ENCODE assay signal across 20 cellular contexts in genomic region chr14:104191409-104191997, GRCh38. TPM values are rescaled to one million over a fixed set of nuclear protein-coding genes. Genes with fewer than 3 reads are reported as not detected.
DNase-seq lines count a peak whose midpoint lies in the region; ATAC-seq, FAIRE-seq and TF ChIP-seq lines count a peak whose summit lies in the region.
"Had no signal": no experiment of that assay in that cellular context is flagged by ENCODE, and none has a peak within 500 bp of the region (broad histone marks: within the 10 kb centered on the region; RNA-seq: fewer than 3 reads in every experiment).

No MANE protein-coding gene starts in this region.

- no peak overlapping the region for H2BK15ac ChIP-seq in neuronal stem cell (ENCODE audit: low read length)

- H4K8ac ChIP-seq in neuronal stem cell (ENCODE audit: low read depth, low read length) = no peak overlapping the region

- no peak overlapping the region for H3K4me3 ChIP-seq in WERI-Rb-1 (ENCODE audit: low read depth, low read length)
- no peak overlapping the region for H3K4me3 ChIP-seq in neuronal stem cell (ENCODE audit: low read length in 2 of 2)
- H3K4me3 ChIP-seq: HAP-1 had no signal

- FAIRE-seq in GM19239 (lab: Jason Lieb, UNC) = no peak
- FAIRE-seq: A204.1, D721Med, G401.6, GM12891, GM18507 had no signal

- no peak overlapping the region for H3K18ac ChIP-seq in neuronal stem cell (ENCODE audit: low read length)

- ATAC-seq in HG03442 (IDR thresholded peaks at IDR 0.05; ENCODE audit: unreplicated experiment) = no peak

- no peak overlapping the region for H2BK12ac ChIP-seq in neuronal stem cell (ENCODE audit: low read length)

- WGBS in neuronal stem cell (ENCODE audit: extremely low coverage in 2 of 2, insufficient read length in 2 of 2, insufficient replicate concordance in 1 of 2), 2 donors = no CpG with 5 or more reads among the region's 21 CpGs

- no peak overlapping the region for H2AFZ ChIP-seq in neuronal stem cell (ENCODE audit: low read length)

- H3K4me1 ChIP-seq in neuronal stem cell (ENCODE audit: control insufficient read depth in 2 of 2, insufficient read depth in 1 of 2, low read depth in 1 of 2, low read length in 2 of 2) = peaks cover 4 to 14% of the 10 kb centered on the region in 2 donors
- H3K4me1 ChIP-seq: Caco-2, HAP-1 had no signal

- in situ Hi-C loops in GM13977 (cut with MboI; ENCODE audit: low pct_unique_long_range_greater_than_20kb, low sequenced_read_pairs, unreplicated experiment) = no loop called here

- H2AK5ac ChIP-seq in neuronal stem cell (ENCODE audit: low read depth, low read length) = peak overlapping the region; percentile 15

- DNase-seq in 8988T = peak; percentile 26
- peak; percentile 20 for DNase-seq in GM13977 (ENCODE audit: low spot score)
- no peak for DNase-seq in WERI-Rb-1
- DNase-seq in neuronal stem cell (ENCODE audit: low spot score) = no peak
- no peak for DNase-seq in GM19239 (ENCODE audit: insufficient read length, low spot score)
- no peak for DNase-seq in T-helper 1 cell
- DNase-seq: AML-193; Caco-2; CD4-positive, alpha-beta T cell; GOT3; HFFc6 had no signal

- no peak overlapping the region for H4K91ac ChIP-seq in neuronal stem cell (ENCODE audit: low read depth, low read length, poor library complexity)

- H3K79me1 ChIP-seq in neuronal stem cell (ENCODE audit: low read depth, low read length) = no peaks in the 10 kb centered on the region

- peak overlapping the region; percentile 47 for H3K9ac ChIP-seq in neuronal stem cell (ENCODE audit: low read depth, low read length, poor library complexity)
- H3K9ac ChIP-seq: KMS-11 had no signal

- H2BK120ac ChIP-seq in neuronal stem cell (ENCODE audit: low read depth, low read length) = no peak overlapping the region

- H3K23ac ChIP-seq in neuronal stem cell (ENCODE audit: low read depth, low read length, poor library complexity) = no peak overlapping the region

- no peaks in the 10 kb centered on the region for H3K9me3 ChIP-seq in WERI-Rb-1 (ENCODE audit: severe bottlenecking)
- H3K9me3 ChIP-seq in neuronal stem cell (replicated peaks in 1 of 2; ENCODE audit: control insufficient read depth in 2 of 2, insufficient read depth in 1 of 2, low read depth in 1 of 2, low read length in 2 of 2) = peaks cover 0 to 4% of the 10 kb centered on the region in 2 donors
- H3K9me3 ChIP-seq: Caco-2, HAP-1 had no signal

- H3K27ac ChIP-seq in WERI-Rb-1 (no peak overlapping the region), neuronal stem cell (replicated peaks; ENCODE audit: low read length) (no peak overlapping the region)
- H3K27ac ChIP-seq: C4-2B, KMS-11 had no signal

- no peak overlapping the region for H3K4me2 ChIP-seq in neuronal stem cell (ENCODE audit: insufficient read depth, low read length, poor library complexity, severe bottlenecking)
- H3K4me2 ChIP-seq: KMS-11 had no signal

- no peak overlapping the region for H3K4ac ChIP-seq in neuronal stem cell (ENCODE audit: low read length)

- H3K14ac ChIP-seq in neuronal stem cell (ENCODE audit: low read length) = peak overlapping the region; percentile 5

- no peak overlapping the region for H2BK5ac ChIP-seq in neuronal stem cell (ENCODE audit: low read length)

- H3K36me3 ChIP-seq in WERI-Rb-1 (no peaks in the 10 kb centered on the region), neuronal stem cell (replicated peaks in 1 of 2; ENCODE audit: control insufficient read depth in 2 of 2, insufficient read depth in 2 of 2, low read length in 2 of 2) (no peaks in the 10 kb centered on the region)
- H3K36me3 ChIP-seq: HAP-1 had no signal

- H3K27me3 ChIP-seq in WERI-Rb-1 (ENCODE audit: insufficient read depth, low read depth, severe bottlenecking) (no peaks in the 10 kb centered on the region), neuronal stem cell (ENCODE audit: control insufficient read depth in 3 of 3, insufficient read depth in 3 of 3, low read depth in 1 of 3, low read length in 3 of 3) (peaks cover 0 to 60% (median 0%) of the 10 kb centered on the region in 3 experiments)

- TF ChIP-seq CTCF in GM13977 (IDR thresholded peaks at IDR 0.05; ENCODE audit: extremely low read depth, insufficient read depth, missing control alignments) (no peak), WERI-Rb-1 (IDR thresholded peaks at IDR 0.05; ENCODE audit: low read depth, low read length) (0 out of 2 replicates have a peak, but pooled peaks have one; percentile 14)

RNA-seq across cellular contexts. Expression of gene KIF26A, which starts 53.1 kb away (rescaled TPM):
- polyA plus RNA-seq in neuronal stem cell (2013, experiment 1 of 2) = 14.6 TPM
- 14.0 TPM for polyA plus RNA-seq in neuronal stem cell (2013, experiment 2 of 2)

Comparison
In these comparisons a context has a peak if more than half of its experiments do, and no peak if none do; other contexts are left out.
1. DNase-seq: peak in 8988T (single experiment) and GM13977 (single experiment); none in WERI-Rb-1 (single experiment), neuronal stem cell (single experiment), GM19239 (single experiment) and T-helper 1 cell (0 of 5).